ENCODE assay signal across 14 cellular contexts in the genomic region with DNA sequence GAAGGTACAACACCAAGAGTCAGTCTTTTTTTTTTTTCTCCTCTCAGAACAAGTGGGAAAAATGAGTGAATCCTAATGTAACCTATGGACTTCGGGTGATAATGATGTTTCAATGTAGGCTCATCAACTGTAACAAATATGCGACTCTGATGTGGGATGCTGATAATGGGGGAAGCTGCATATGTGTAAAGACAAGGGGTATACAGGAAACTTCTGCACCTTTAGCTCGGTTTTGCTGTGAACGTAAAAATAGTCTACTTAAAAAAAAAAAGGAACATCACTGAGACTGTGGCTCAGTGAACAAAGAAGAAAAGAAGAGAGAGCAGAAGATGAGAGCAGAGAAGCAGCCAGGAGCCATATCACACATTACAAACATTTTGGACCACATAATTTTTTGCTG.
DNase-seq lines count a peak whose midpoint lies in the region; ATAC-seq and TF ChIP-seq lines count a peak whose summit lies in the region.
"Had no signal": no experiment of that assay in that cellular context is flagged by ENCODE, and none has a peak within 500 bp of the region (broad histone marks: within the 10 kb centered on the region; RNA-seq: fewer than 3 reads in every experiment).

No MANE protein-coding gene starts in this region.

- H3K27me3 ChIP-seq in CD4-positive, alpha-beta T cell (ENCODE audit: control insufficient read depth, insufficient read depth, low read length), result peaks cover 4% of the 10 kb centered on the region
- no peaks in the 10 kb centered on the region for H3K27me3 ChIP-seq in Loucy (ENCODE audit: insufficient read depth, low read length, poor library complexity, severe bottlenecking)
- H3K27me3 ChIP-seq: BE2C had no signal

- H3K4me1 Mint-ChIP-seq in CD4-positive, alpha-beta T cell (ENCODE audit: low read depth), result peaks cover 37% of the 10 kb centered on the region
- peaks cover 37% of the 10 kb centered on the region for H3K4me1 Mint-ChIP-seq in nephron

- H3K27ac Mint-ChIP-seq in CD4-positive, alpha-beta T cell, result peak overlapping the region; percentile 1
- peak overlapping the region in 2 of 3 experiments; percentile 5 to 34 for H3K27ac Mint-ChIP-seq in nephron

- H3K9me2 ChIP-seq in Loucy (replicated peaks; ENCODE audit: low read depth, low read length), result no peaks in the 10 kb centered on the region

- H2AFZ ChIP-seq in Loucy (ENCODE audit: low read length), result no peak overlapping the region
- H2AFZ ChIP-seq: GM23248 had no signal

- TF ChIP-seq CTCF in CD4-positive, alpha-beta T cell (IDR thresholded peaks at IDR 0.05), result no peak
- TF ChIP-seq CTCF in Loucy (conservative IDR thresholded peaks at IDR 0.05; ENCODE audit: low read length), result no peak
- TF ChIP-seq CTCF in nephron (IDR thresholded peaks at IDR 0.05; ENCODE audit: unreplicated experiment in 3 of 3), result no peak

- H3K4me3 ChIP-seq in Loucy (ENCODE audit: low read length, poor library complexity, severe bottlenecking), result peak overlapping the region; percentile 42
- H3K4me3 ChIP-seq: GM23248, HAP-1 had no signal

- no peak for DNase-seq in CD4-positive, alpha-beta T cell
- DNase-seq in putamen (ENCODE audit: low spot score) (no peak), KG1 (lab: John Stamatoyannopoulos, UW) (no peak)
- DNase-seq: BE2C; Calu3; CD4-positive, alpha-beta memory T cell; DMS79 treated with DMSO at 0.1 percent for 48 hours; GF-D8; GM23248 had no signal

- POLR2A ChIA-PET in CD4-positive, alpha-beta T cell (lab: Charles Lee), result no interaction called here

- H3K4me2 ChIP-seq in Loucy (ENCODE audit: low read depth, low read length, poor library complexity, severe bottlenecking), result peak overlapping the region; percentile 64

- H4K20me1 ChIP-seq in Loucy (ENCODE audit: insufficient read depth, low read length, poor library complexity, severe bottlenecking), result peaks cover 5% of the 10 kb centered on the region

- H3K36me3 ChIP-seq in Loucy (ENCODE audit: insufficient read depth, low read length), result no peaks in the 10 kb centered on the region
- H3K36me3 ChIP-seq: BE2C, HAP-1 had no signal

- H3K9me3 ChIP-seq in CD4-positive, alpha-beta T cell (ENCODE audit: control insufficient read depth, low read length), result no peaks in the 10 kb centered on the region
- H3K9me3 ChIP-seq in Loucy (ENCODE audit: insufficient read depth, low read depth, low read length), result no peaks in the 10 kb centered on the region
- H3K9me3 ChIP-seq: BE2C, HAP-1 had no signal

- H3K27ac ChIP-seq in CD4-positive, alpha-beta T cell (ENCODE audit: low read depth, low read length), result no peak overlapping the region
- H3K27ac ChIP-seq: C4-2B, GM23248 had no signal

- CTCF ChIA-PET in CD4-positive, alpha-beta T cell (lab: Charles Lee), result no interaction called here

- peaks cover 90% of the 10 kb centered on the region for H3K79me2 ChIP-seq in Loucy (ENCODE audit: insufficient read depth, low read length)

- no peak for ATAC-seq in CD4-positive, alpha-beta T cell (ENCODE audit: poor library complexity)
- ATAC-seq in GM19467 (IDR thresholded peaks at IDR 0.05; ENCODE audit: unreplicated experiment), result no peak

- no peak overlapping the region for H3K4me3 Mint-ChIP-seq in CD4-positive, alpha-beta T cell
- no peak overlapping the region for H3K4me3 Mint-ChIP-seq in nephron
- H3K4me3 Mint-ChIP-seq: CD4-positive, alpha-beta memory T cell had no signal

- intact Hi-C loops in CD4-positive, alpha-beta T cell (cut with DNase I, micrococcal nuclease), result no loop called here

- peaks cover 85% of the 10 kb centered on the region for H3K4me1 ChIP-seq in Loucy (ENCODE audit: insufficient read depth, low read length, poor library complexity, severe bottlenecking)
- H3K4me1 ChIP-seq: BE2C, HAP-1 had no signal

- H3K9me3 Mint-ChIP-seq in CD4-positive, alpha-beta T cell, result no peaks in the 10 kb centered on the region
- no peaks in the 10 kb centered on the region for H3K9me3 Mint-ChIP-seq in nephron

- H3F3A ChIP-seq in Loucy (ENCODE audit: low read depth), result peaks cover 22% of the 10 kb centered on the region; the same call in 1 of the 2 replicates

- H3K9ac ChIP-seq in Loucy (ENCODE audit: low read depth, low read length, poor library complexity, severe bottlenecking), result peak overlapping the region; percentile 49
- H3K9ac ChIP-seq: GM23248 had no signal

- H3K36me3 Mint-ChIP-seq in CD4-positive, alpha-beta T cell (ENCODE audit: low read depth), result no peaks in the 10 kb centered on the region
- H3K36me3 Mint-ChIP-seq in nephron (ENCODE audit: low read depth), result peaks cover 14% of the 10 kb centered on the region
- H3K36me3 Mint-ChIP-seq: CD4-positive, alpha-beta memory T cell had no signal

- no peaks in the 10 kb centered on the region for H3K27me3 Mint-ChIP-seq in CD4-positive, alpha-beta T cell
- H3K27me3 Mint-ChIP-seq in nephron (ENCODE audit: low read depth), result no peaks in the 10 kb centered on the region
